ENCODE assay signal across 1 cellular context in the genomic region with DNA sequence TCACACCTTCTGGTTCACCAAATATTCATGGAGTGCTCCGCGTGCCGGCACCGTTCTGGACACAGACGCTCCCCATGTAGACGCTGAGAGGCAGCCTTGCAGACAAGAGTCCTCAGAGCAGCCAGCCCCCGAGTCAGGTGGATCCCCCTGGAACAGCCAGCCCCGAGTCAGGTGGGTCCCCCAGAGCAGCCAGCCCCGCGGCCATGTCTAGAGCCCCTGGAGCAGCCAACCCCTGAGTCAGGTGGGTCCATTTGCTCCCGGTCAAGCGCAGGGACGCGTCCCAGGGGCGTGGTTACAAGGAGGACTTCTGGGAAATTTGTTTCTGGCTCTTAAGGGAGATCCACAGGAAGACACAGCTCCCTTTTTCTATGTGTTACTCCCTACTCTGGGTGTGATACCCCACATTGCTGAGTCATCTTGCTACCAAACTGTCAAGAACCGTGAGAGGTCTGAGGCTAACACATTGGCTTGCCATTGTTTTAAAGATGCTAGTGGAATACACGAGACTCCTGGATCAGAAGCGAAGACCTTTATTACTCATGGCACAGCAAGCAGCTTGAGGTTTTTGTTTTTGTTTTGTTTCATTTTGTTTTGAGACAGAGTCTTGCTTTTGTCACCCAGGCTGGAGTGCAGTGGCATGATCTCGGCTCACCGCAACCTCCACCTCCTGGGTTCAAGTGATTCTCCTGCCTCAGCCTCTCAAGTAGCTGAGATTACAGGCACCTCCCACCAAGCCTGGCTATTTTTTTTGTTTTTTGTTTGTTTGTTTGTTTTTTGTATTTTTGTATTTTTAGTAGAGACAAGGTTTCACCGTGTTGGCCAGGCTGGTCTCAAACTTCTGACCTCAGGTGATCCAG.
TF ChIP-seq lines count a peak whose summit lies in the region.

No MANE protein-coding gene starts in this region.

TF ChIP-seq in GM12878, 131 proteins besides CTCF, POLR2A, EP300 and RAD21 (continued from another document):
- TF ChIP-seq MTA2 (IDR thresholded peaks at IDR 0.05; ENCODE audit: low read depth) (peak; percentile 87), TBL1XR1 (IDR thresholded peaks at IDR 0.05; ENCODE audit: low read depth, low read length) (no peak), JUNB (IDR thresholded peaks at IDR 0.05) (peak; percentile 79), DPF2 (IDR thresholded peaks at IDR 0.05) (peak; percentile 93), POU2F2 (IDR thresholded peaks at IDR 0.05; ENCODE audit: borderline replicate concordance, low read depth, low read length) (peak; percentile 35; the same call in 1 of the 3 replicates), SMC3 (IDR thresholded peaks at IDR 0.05; ENCODE audit: borderline replicate concordance, low read length) (peak; percentile 4; the same call in 1 of the 2 replicates), MEF2B (IDR thresholded peaks at IDR 0.05; ENCODE audit: partially characterized antibody, poor library complexity, severe bottlenecking) (peak; percentile 84), RCOR1 (conservative IDR thresholded peaks at IDR 0.05; ENCODE audit: low read depth, low read length) (0 out of 2 replicates have a peak, but pooled peaks have one; percentile 24), IKZF1 (conservative IDR thresholded peaks at IDR 0.05) (peak; percentile 95), NRF1 (conservative IDR thresholded peaks at IDR 0.05; ENCODE audit: low read depth, low read length) (no peak), ZNF622 (IDR thresholded peaks at IDR 0.05) (no peak), NR2F1 (conservative IDR thresholded peaks at IDR 0.05) (peak; percentile 74), CEBPB (IDR thresholded peaks at IDR 0.05; ENCODE audit: borderline replicate concordance in 1 of 2, low read depth in 2 of 2, low read length in 2 of 2) (no peak), NBN (IDR thresholded peaks at IDR 0.05) (peak; percentile 96), SMAD5 (IDR thresholded peaks at IDR 0.05; ENCODE audit: low read depth) (no peak), WRNIP1 (IDR thresholded peaks at IDR 0.05; ENCODE audit: borderline replicate concordance, low read depth, low read length) (no peak), IRF4 (IDR thresholded peaks at IDR 0.05; ENCODE audit: low read depth, low read length) (peak; percentile 90), RUNX3 (IDR thresholded peaks at IDR 0.05; ENCODE audit: low read length) (peak; percentile 64), GATAD2B (conservative IDR thresholded peaks at IDR 0.05; ENCODE audit: low read depth) (peak; percentile 74), RFX5 (IDR thresholded peaks at IDR 0.05; ENCODE audit: low read depth, low read length) (no peak), KLF5 (IDR thresholded peaks at IDR 0.05; ENCODE audit: partially characterized antibody) (no peak), ATF7 (IDR thresholded peaks at IDR 0.05; ENCODE audit: low read depth) (peak; percentile 83), ZNF217 (IDR thresholded peaks at IDR 0.05) (0 out of 2 replicates have a peak, but pooled peaks have one; percentile 63), STAT3 (IDR thresholded peaks at IDR 0.05; ENCODE audit: low read depth, low read length) (no peak), SMAD1 (IDR thresholded peaks at IDR 0.05; ENCODE audit: low read depth, partially characterized antibody) (peak; percentile 67)
- TF ChIP-seq, protein P1, sequence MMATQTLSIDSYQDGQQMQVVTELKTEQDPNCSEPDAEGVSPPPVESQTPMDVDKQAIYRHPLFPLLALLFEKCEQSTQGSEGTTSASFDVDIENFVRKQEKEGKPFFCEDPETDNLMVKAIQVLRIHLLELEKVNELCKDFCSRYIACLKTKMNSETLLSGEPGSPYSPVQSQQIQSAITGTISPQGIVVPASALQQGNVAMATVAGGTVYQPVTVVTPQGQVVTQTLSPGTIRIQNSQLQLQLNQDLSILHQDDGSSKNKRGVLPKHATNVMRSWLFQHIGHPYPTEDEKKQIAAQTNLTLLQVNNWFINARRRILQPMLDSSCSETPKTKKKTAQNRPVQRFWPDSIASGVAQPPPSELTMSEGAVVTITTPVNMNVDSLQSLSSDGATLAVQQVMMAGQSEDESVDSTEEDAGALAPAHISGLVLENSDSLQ (IDR thresholded peaks at IDR 0.05): peak; percentile 18; the same call in 1 of the 2 replicates
- TF ChIP-seq, protein P2, sequence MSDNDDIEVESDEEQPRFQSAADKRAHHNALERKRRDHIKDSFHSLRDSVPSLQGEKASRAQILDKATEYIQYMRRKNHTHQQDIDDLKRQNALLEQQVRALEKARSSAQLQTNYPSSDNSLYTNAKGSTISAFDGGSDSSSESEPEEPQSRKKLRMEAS (IDR thresholded peaks at IDR 0.05; ENCODE audit: low read depth, low read length): no peak; the same call in 1 of the 2 replicates
